ENCODE assay signal across 8 cellular contexts in the genomic region with DNA sequence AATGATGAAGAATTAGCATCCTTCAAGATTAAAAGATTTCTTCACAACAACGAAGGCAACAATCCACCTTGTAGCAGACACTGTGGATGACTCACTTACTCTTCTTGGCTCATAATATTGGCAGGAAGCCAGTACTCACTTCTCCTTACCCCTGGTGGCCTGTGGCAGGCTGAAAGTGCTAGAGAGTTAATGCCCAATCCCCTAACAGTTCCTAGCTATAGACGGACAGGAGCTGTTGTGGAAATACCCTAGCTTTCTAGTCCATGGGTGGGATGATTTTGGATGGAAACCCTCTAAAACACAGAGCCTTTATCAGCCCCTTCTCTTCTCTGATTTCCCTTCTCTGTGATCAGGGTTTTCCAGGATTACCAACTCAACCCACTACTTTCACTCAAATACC.
DNase-seq lines count a peak whose midpoint lies in the region; ATAC-seq and TF ChIP-seq lines count a peak whose summit lies in the region.

No MANE protein-coding gene starts in this region.

- H3K9me3 ChIP-seq in osteoblast (ENCODE audit: low read depth, low read length): no peaks in the 10 kb centered on the region

- H3K4me2 ChIP-seq in osteoblast (ENCODE audit: insufficient read depth, low read length): no peak overlapping the region

- no peaks in the 10 kb centered on the region for H3K36me3 ChIP-seq in osteoblast (ENCODE audit: insufficient read depth, low read length)

- DNase-seq in NCI-H1417 (lab: John Stamatoyannopoulos, UW): peak; percentile 2 to 47 (median 41)
- DNase-seq in NCI-H1417 treated with DMSO at 0.1 percent for 48 hours (lab: John Stamatoyannopoulos, UW): no peak
- DNase-seq in NCI-H446 (lab: John Stamatoyannopoulos, UW): peak; percentile 74 to 89
- DNase-seq in astrocyte of the hippocampus (ENCODE audit: low read depth, low spot score): peak; percentile 70
- peak; percentile 21 for DNase-seq in osteoblast (ENCODE audit: insufficient read length, low spot score, missing footprints)
- DNase-seq in DMS114 treated with DMSO at 0.1 percent for 48 hours (lab: John Stamatoyannopoulos, UW; ENCODE audit: unreplicated experiment): no peak

- H4K20me1 ChIP-seq in osteoblast (ENCODE audit: insufficient read depth, low read length): no peaks in the 10 kb centered on the region

- ATAC-seq in GM19463 (IDR thresholded peaks at IDR 0.05; ENCODE audit: unreplicated experiment): peak; percentile 97
- peak; percentile 99 for ATAC-seq in HG03280 (IDR thresholded peaks at IDR 0.05; ENCODE audit: unreplicated experiment)

- no peak overlapping the region for H2AFZ ChIP-seq in osteoblast (ENCODE audit: low read length)

- H3K27ac ChIP-seq in osteoblast (ENCODE audit: low read depth, low read length): no peak overlapping the region

- H3K4me3 ChIP-seq in osteoblast (ENCODE audit: insufficient read depth, low read length): no peak overlapping the region

- peak; percentile 13 for TF ChIP-seq CTCF in osteoblast (IDR thresholded peaks at IDR 0.05; ENCODE audit: extremely low read depth, low read depth, low read length)

- H3K4me1 ChIP-seq in osteoblast (ENCODE audit: insufficient read depth, low read length): no peaks in the 10 kb centered on the region

- no peaks in the 10 kb centered on the region for H3K27me3 ChIP-seq in osteoblast (ENCODE audit: insufficient read depth, low read length)

- H3K79me2 ChIP-seq in osteoblast (ENCODE audit: insufficient read depth, low read length): no peaks in the 10 kb centered on the region

Comparison
In these comparisons a context has a peak if more than half of its experiments do, and no peak if none do; other contexts are left out.
1. DNase-seq: peak in NCI-H1417 (3 of 3), NCI-H446 (2 of 2), astrocyte of the hippocampus (single experiment) and osteoblast (single experiment); none in NCI-H1417 treated with DMSO at 0.1 percent for 48 hours (single experiment) and DMS114 treated with DMSO at 0.1 percent for 48 hours (single experiment).